ENCODE assay signal across 8 cellular contexts in genomic region chr13:29594310-29594709, GRCh38. TPM values are rescaled to one million over a fixed set of nuclear protein-coding genes. Genes with fewer than 3 reads are reported as not detected.
DNase-seq lines count a peak whose midpoint lies in the region; ATAC-seq and TF ChIP-seq lines count a peak whose summit lies in the region.

No MANE protein-coding gene starts in this region.

- peak overlapping the region; percentile 89 for H3K4me3 Mint-ChIP-seq in activated CD4-positive, alpha-beta memory T cell treated with anti-CD3 and anti-CD28 coated beads for 36 hours
- H3K4me3 Mint-ChIP-seq in natural killer cell treated with Interleukin-12 subunit alpha and Interleukin-12 subunit beta and Interleukin-15 and Interleukin-18, amount 100 ng/mL, for 72 hours = peak overlapping the region; percentile 88

- H3K27me3 ChIP-seq in transverse colon = no peaks in the 10 kb centered on the region

- H3K36me3 Mint-ChIP-seq in activated CD4-positive, alpha-beta memory T cell treated with anti-CD3 and anti-CD28 coated beads for 36 hours = peaks cover 34% of the 10 kb centered on the region
- H3K36me3 Mint-ChIP-seq in natural killer cell treated with Interleukin-12 subunit alpha and Interleukin-12 subunit beta and Interleukin-15 and Interleukin-18, amount 100 ng/mL, for 72 hours = no peaks in the 10 kb centered on the region

- H3K27ac Mint-ChIP-seq in activated CD4-positive, alpha-beta memory T cell treated with anti-CD3 and anti-CD28 coated beads for 36 hours = peak overlapping the region; percentile 97
- H3K27ac Mint-ChIP-seq in natural killer cell treated with Interleukin-12 subunit alpha and Interleukin-12 subunit beta and Interleukin-15 and Interleukin-18, amount 100 ng/mL, for 72 hours = peak overlapping the region; percentile 78 to 79

- 8 to 13% methylated on average over 2 to 9 of the region's 9 CpGs for WGBS in transverse colon (ENCODE audit: low coverage in 1 of 2), 2 donors

- TF ChIP-seq POLR2A in transverse colon (IDR thresholded peaks at IDR 0.05) = peak; percentile 47

- peak overlapping the region; percentile 81 for H3K4me3 ChIP-seq in AG09309 (ENCODE audit: control insufficient read depth, low read depth, low read length)
- H3K4me3 ChIP-seq in transverse colon = peak overlapping the region; percentile 83 to 98 (median 94)

- CTCF ChIA-PET in activated CD4-positive, alpha-beta memory T cell treated with anti-CD3 and anti-CD28 coated beads for 36 hours (lab: Charles Lee) = no interaction called here

- in situ Hi-C loops in transverse colon (cut with MboI; ENCODE audit: low pct_ligation_motif_present in 1 of 4, low pct_unique_long_range_greater_than_20kb in 1 of 4, low sequenced_read_pairs in 3 of 4) = no loop called here

- H3K27me3 Mint-ChIP-seq in activated CD4-positive, alpha-beta memory T cell treated with anti-CD3 and anti-CD28 coated beads for 36 hours = no peaks in the 10 kb centered on the region
- H3K27me3 Mint-ChIP-seq in natural killer cell treated with Interleukin-12 subunit alpha and Interleukin-12 subunit beta and Interleukin-15 and Interleukin-18, amount 100 ng/mL, for 72 hours = no peaks in the 10 kb centered on the region

- DNase-seq in AG09309 (ENCODE audit: low read depth) (peak; percentile 55), NCI-H510A (lab: John Stamatoyannopoulos, UW) (peak; percentile 11), transverse colon (peak; percentile 60)
- DNase-seq in activated CD4-positive, alpha-beta memory T cell treated with anti-CD3 and anti-CD28 coated beads for 36 hours = peak; percentile 69
- no peak for DNase-seq in natural killer cell treated with Interleukin-12 subunit alpha and Interleukin-12 subunit beta and Interleukin-15 and Interleukin-18, amount 100 ng/mL, for 72 hours (ENCODE audit: low spot score)

- peak overlapping the region; percentile 91 to 97 (median 95) for H3K27ac ChIP-seq in transverse colon

- TF ChIP-seq CTCF in AG09309 (IDR thresholded peaks at IDR 0.05; ENCODE audit: control insufficient read depth, insufficient read depth, low read depth, low read length, missing control alignments) = no peak
- TF ChIP-seq CTCF in transverse colon (IDR thresholded peaks at IDR 0.05) = no peak

- no peaks in the 10 kb centered on the region for H3K9me3 ChIP-seq in transverse colon

- H3K9me3 Mint-ChIP-seq in activated CD4-positive, alpha-beta memory T cell treated with anti-CD3 and anti-CD28 coated beads for 36 hours = no peaks in the 10 kb centered on the region
- H3K9me3 Mint-ChIP-seq in natural killer cell treated with Interleukin-12 subunit alpha and Interleukin-12 subunit beta and Interleukin-15 and Interleukin-18, amount 100 ng/mL, for 72 hours = no peaks in the 10 kb centered on the region

- peak; percentile 27 for ATAC-seq in GM18858 (IDR thresholded peaks at IDR 0.05; ENCODE audit: unreplicated experiment)
- ATAC-seq in HG03045 (IDR thresholded peaks at IDR 0.05; ENCODE audit: unreplicated experiment) = peak; percentile 32
- ATAC-seq in esophagus mucosa = peak; percentile 40
- ATAC-seq in natural killer cell treated with Interleukin-12 subunit alpha and Interleukin-12 subunit beta and Interleukin-15 and Interleukin-18, amount 100 ng/mL, for 72 hours = peak in 1 of 2 donors; percentile 37

- intact Hi-C loops in activated CD4-positive, alpha-beta memory T cell treated with anti-CD3 and anti-CD28 coated beads for 36 hours (cut with micrococcal nuclease) = loop anchor here (2.0 to 10.0 kb wide), 6 partner anchors 52 to 1610 kb away; partner anchors contain the start of genes HMGB1, HSPH1 and USPL1
- intact Hi-C loops in transverse colon (cut with DNase I; ENCODE audit: low total_unique reads) = loop anchor here (10.0 kb wide), 3 partner anchors 80 to 520 kb away; partner anchors contain the start of gene UBL3

- TF ChIP-seq EP300 in transverse colon (IDR thresholded peaks at IDR 0.05; ENCODE audit: low read depth) = no peak

- POLR2A ChIA-PET in activated CD4-positive, alpha-beta memory T cell treated with anti-CD3 and anti-CD28 coated beads for 36 hours (lab: Charles Lee) = interaction anchor here (0.6 kb wide), 2 partner anchors 30 to 92 kb away, joined by 3 read pairs; no protein-coding TSS in a partner anchor

- peaks cover 56% of the 10 kb centered on the region for H3K4me1 Mint-ChIP-seq in activated CD4-positive, alpha-beta memory T cell treated with anti-CD3 and anti-CD28 coated beads for 36 hours (ENCODE audit: low read depth)
- H3K4me1 Mint-ChIP-seq in natural killer cell treated with Interleukin-12 subunit alpha and Interleukin-12 subunit beta and Interleukin-15 and Interleukin-18, amount 100 ng/mL, for 72 hours (ENCODE audit: low read depth in 2 of 2) = peaks cover 22 to 36% of the 10 kb centered on the region in 2 donors

- H3K4me1 ChIP-seq in transverse colon = peaks cover 3 to 19% (median 11%) of the 10 kb centered on the region in 4 donors

- H3K36me3 ChIP-seq in transverse colon = no peaks in the 10 kb centered on the region

RNA-seq across cellular contexts. Expression of gene SLC7A1, which starts 1.2 kb away (rescaled TPM):
- 100 to 1,000 TPM; 106 to 114 TPM for total RNA-seq in activated CD4-positive, alpha-beta memory T cell treated with anti-CD3 and anti-CD28 coated beads for 36 hours
- 181 TPM for total RNA-seq in esophagus mucosa
- 100 to 1,000 TPM in 1 of 2 donors, 10 to 100 TPM in 1; 80.2 to 152 TPM for total RNA-seq in natural killer cell treated with Interleukin-12 subunit alpha and Interleukin-12 subunit beta and Interleukin-15 and Interleukin-18, amount 100 ng/mL, for 72 hours
- total RNA-seq in transverse colon = 10 to 100 TPM; 10.8 to 21.4 (median 17.9) TPM
